In the genomic region with DNA sequence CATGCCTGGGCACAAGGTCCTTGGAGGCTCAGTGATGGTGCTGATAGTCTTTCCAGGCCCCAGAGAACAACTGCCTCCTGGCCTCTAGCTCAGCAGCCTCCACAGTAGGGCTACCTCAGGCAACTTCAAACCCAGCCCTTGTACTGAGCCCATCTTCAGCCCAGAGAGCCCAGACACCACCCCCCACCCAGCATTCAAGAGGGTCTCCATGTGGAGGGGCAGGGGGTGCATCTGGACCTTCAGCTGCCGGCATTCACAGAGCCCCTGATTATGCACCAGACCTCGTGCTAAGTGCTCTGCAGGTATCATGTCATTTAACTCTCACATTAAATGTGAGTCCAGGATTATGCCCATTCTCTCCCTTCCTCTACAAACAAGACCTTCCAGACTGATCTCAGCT, we compare ENCODE assay signal across 28 cellular contexts.
DNase-seq lines count a peak whose midpoint lies in the region; ATAC-seq, FAIRE-seq and TF ChIP-seq lines count a peak whose summit lies in the region.
"Had no signal": no experiment of that assay in that cellular context is flagged by ENCODE, and none has a peak within 500 bp of the region (broad histone marks: within the 10 kb centered on the region; RNA-seq: fewer than 3 reads in every experiment).

No MANE protein-coding gene starts in this region.

- H3K27ac ChIP-seq in H1 (ENCODE audit: low read depth, low read length): no peak overlapping the region
- H3K27ac ChIP-seq in neuronal stem cell (replicated peaks; ENCODE audit: low read length): no peak overlapping the region
- no peak overlapping the region for H3K27ac ChIP-seq in upper lobe of right lung
- H3K27ac ChIP-seq: BLaER1 had no signal

- FAIRE-seq in H1 (lab: Jason Lieb, UNC): no peak
- FAIRE-seq: A204.1, GM12878, GM12892, GM18507 had no signal

- peak overlapping the region; percentile 52 for H3K27ac Mint-ChIP-seq in activated naive CD4-positive, alpha-beta T cell treated with anti-CD3 and anti-CD28 coated beads, Interleukin-2, amount 50 U/mL, for 24 hours
- H3K27ac Mint-ChIP-seq in activated naive CD4-positive, alpha-beta T cell treated with anti-CD3 and anti-CD28 coated beads, Interleukin-2, amount 10 ng/mL, durations not matched to agents 7 days and 5 days: no peak overlapping the region
- H3K27ac Mint-ChIP-seq: CD14-positive monocyte; CD8-positive, alpha-beta memory T cell had no signal

- no peaks in the 10 kb centered on the region for H4K20me1 ChIP-seq in H1 (replicated peaks in 1 of 2; ENCODE audit: control insufficient read depth in 1 of 2, insufficient read depth in 2 of 2, low read length in 2 of 2)
- H4K20me1 ChIP-seq: BLaER1 had no signal

- no peak overlapping the region for H4K5ac ChIP-seq in H1 (ENCODE audit: insufficient read length, low read depth, low read length)

- H4K91ac ChIP-seq in H1 (replicated peaks; ENCODE audit: insufficient read length, low read length) (no peak overlapping the region), neuronal stem cell (ENCODE audit: low read depth, low read length, poor library complexity) (no peak overlapping the region)

- H3K27me3 ChIP-seq in H1 (replicated peaks in 1 of 4; ENCODE audit: control insufficient read depth in 3 of 4, extremely low read depth in 1 of 4, insufficient read depth in 3 of 4, low read length in 3 of 4): no peaks in the 10 kb centered on the region
- H3K27me3 ChIP-seq in neuronal stem cell (ENCODE audit: control insufficient read depth in 3 of 3, insufficient read depth in 3 of 3, low read depth in 1 of 3, low read length in 3 of 3): no peaks in the 10 kb centered on the region
- peaks cover 6% of the 10 kb centered on the region for H3K27me3 ChIP-seq in upper lobe of right lung
- H3K27me3 ChIP-seq: BE2C, BLaER1 had no signal

- H3K4me3 Mint-ChIP-seq in activated naive CD4-positive, alpha-beta T cell treated with anti-CD3 and anti-CD28 coated beads, Interleukin-2, amount 50 U/mL, for 24 hours: no peak overlapping the region
- no peak overlapping the region for H3K4me3 Mint-ChIP-seq in activated naive CD4-positive, alpha-beta T cell treated with anti-CD3 and anti-CD28 coated beads, Interleukin-2, amount 10 ng/mL, durations not matched to agents 7 days and 5 days
- H3K4me3 Mint-ChIP-seq: CD14-positive monocyte; CD4-positive, alpha-beta memory T cell; CD4-positive, CD25-positive, alpha-beta regulatory T cell; CD8-positive, alpha-beta memory T cell had no signal

- H3K79me1 ChIP-seq in H1 (ENCODE audit: low read depth, low read length) (no peaks in the 10 kb centered on the region), neuronal stem cell (ENCODE audit: low read depth, low read length) (no peaks in the 10 kb centered on the region)

- H3K4me2 ChIP-seq in H1 (ENCODE audit: insufficient read depth in 1 of 2, low read depth in 2 of 2, low read length in 2 of 2) (no peak overlapping the region), neuronal stem cell (ENCODE audit: insufficient read depth, low read length, poor library complexity, severe bottlenecking) (no peak overlapping the region)
- H3K4me2 ChIP-seq: BLaER1 had no signal

- H2BK12ac ChIP-seq in H1 (ENCODE audit: low read depth, low read length) (no peak overlapping the region), neuronal stem cell (ENCODE audit: low read length) (no peak overlapping the region)

- TF ChIP-seq EP300 in H1 (IDR thresholded peaks at IDR 0.05; ENCODE audit: borderline replicate concordance in 1 of 2, low read depth in 2 of 2, low read length in 2 of 2): no peak

- H2BK15ac ChIP-seq in H1 (ENCODE audit: low read length): 0 out of 2 replicates have a peak overlapping the region, but pooled peaks have one; percentile 77
- H2BK15ac ChIP-seq in neuronal stem cell (ENCODE audit: low read length): no peak overlapping the region

- H3K9me3 Mint-ChIP-seq in activated naive CD4-positive, alpha-beta T cell treated with anti-CD3 and anti-CD28 coated beads, Interleukin-2, amount 50 U/mL, for 24 hours: peaks cover 11% of the 10 kb centered on the region
- no peaks in the 10 kb centered on the region for H3K9me3 Mint-ChIP-seq in activated naive CD4-positive, alpha-beta T cell treated with anti-CD3 and anti-CD28 coated beads, Interleukin-2, amount 10 ng/mL, durations not matched to agents 7 days and 5 days

- H2BK120ac ChIP-seq in H1 (replicated peaks; ENCODE audit: low read depth, low read length): no peak overlapping the region
- H2BK120ac ChIP-seq in neuronal stem cell (ENCODE audit: low read depth, low read length): no peak overlapping the region

- TF ChIP-seq POLR2A in H1 (IDR thresholded peaks at IDR 0.05; ENCODE audit: control extremely low read depth in 1 of 2, low read depth in 2 of 2, low read length in 2 of 2): no peak

- H3K18ac ChIP-seq in H1 (ENCODE audit: extremely low read depth, low read length) (no peak overlapping the region), neuronal stem cell (ENCODE audit: low read length) (peak overlapping the region; percentile 46)

- peaks cover 7 to 8% of the 10 kb centered on the region in 2 experiments; a peak in 2 of 4 replicates for H3K9me3 ChIP-seq in H1 (ENCODE audit: insufficient read depth in 2 of 2, low read depth in 1 of 2, low read length in 1 of 2)
- H3K9me3 ChIP-seq in neuronal stem cell (replicated peaks in 1 of 2; ENCODE audit: control insufficient read depth in 2 of 2, insufficient read depth in 1 of 2, low read depth in 1 of 2, low read length in 2 of 2): peaks cover 0 to 4% of the 10 kb centered on the region in 2 donors
- no peaks in the 10 kb centered on the region for H3K9me3 ChIP-seq in upper lobe of right lung
- H3K9me3 ChIP-seq: BE2C had no signal

- H3K4ac ChIP-seq in H1 (replicated peaks; ENCODE audit: insufficient read length, low read depth, low read length) (no peak overlapping the region), neuronal stem cell (ENCODE audit: low read length) (no peak overlapping the region)

- H3K9ac ChIP-seq in H1 (replicated peaks in 1 of 4; ENCODE audit: extremely low read depth in 1 of 4, low read depth in 3 of 4, low read length in 3 of 4) (no peak overlapping the region), neuronal stem cell (ENCODE audit: low read depth, low read length, poor library complexity) (no peak overlapping the region)
- H3K9ac ChIP-seq: BLaER1 had no signal

- H3K4me3 ChIP-seq in H1 (ENCODE audit: extremely low read depth in 1 of 4, insufficient read depth in 2 of 4, low read depth in 3 of 4, low read length in 4 of 4): no peak overlapping the region
- no peak overlapping the region for H3K4me3 ChIP-seq in neuronal stem cell (ENCODE audit: low read length in 2 of 2)
- no peak overlapping the region for H3K4me3 ChIP-seq in upper lobe of right lung
- H3K4me3 ChIP-seq: BLaER1, GM12878 had no signal

- CTCF ChIA-PET in activated naive CD4-positive, alpha-beta T cell treated with anti-CD3 and anti-CD28 coated beads, Interleukin-2, amount 10 ng/mL, durations not matched to agents 7 days and 5 days (lab: Charles Lee): no interaction called here
- CTCF ChIA-PET in H1 (lab: Charles Lee; ENCODE audit: partially characterized antibody): interaction anchor here (0.6 to 1.8 kb wide), 3 partner anchors 11 to 39 kb away, joined by 3 to 5 read pairs (median 3); no protein-coding TSS in a partner anchor

- no peaks in the 10 kb centered on the region for H3K4me1 Mint-ChIP-seq in activated naive CD4-positive, alpha-beta T cell treated with anti-CD3 and anti-CD28 coated beads, Interleukin-2, amount 50 U/mL, for 24 hours
- no peaks in the 10 kb centered on the region for H3K4me1 Mint-ChIP-seq in activated naive CD4-positive, alpha-beta T cell treated with anti-CD3 and anti-CD28 coated beads, Interleukin-2, amount 10 ng/mL, durations not matched to agents 7 days and 5 days
- H3K4me1 Mint-ChIP-seq: CD14-positive monocyte; CD4-positive, alpha-beta memory T cell; CD4-positive, CD25-positive, alpha-beta regulatory T cell; CD8-positive, alpha-beta memory T cell had no signal

- H2BK5ac ChIP-seq in H1 (ENCODE audit: low read depth, low read length) (no peak overlapping the region), neuronal stem cell (ENCODE audit: low read length) (no peak overlapping the region)

- TF ChIP-seq CTCF in H1 (IDR thresholded peaks at IDR 0.05; ENCODE audit: control extremely low read depth in 1 of 3, insufficient read depth in 1 of 3, low read depth in 1 of 3, low read length in 3 of 3) (no peak), upper lobe of right lung (IDR thresholded peaks at IDR 0.05) (no peak)

- no peak overlapping the region for H3K56ac ChIP-seq in H1 (replicated peaks; ENCODE audit: insufficient read length, low read depth, low read length)

- TF ChIP-seq RAD21 in H1 (IDR thresholded peaks at IDR 0.05 in 1 of 2, conservative IDR thresholded peaks at IDR 0.05 in 1 of 2; ENCODE audit: low read depth in 2 of 2, low read length in 2 of 2): no peak

- H3K36me3 Mint-ChIP-seq in activated naive CD4-positive, alpha-beta T cell treated with anti-CD3 and anti-CD28 coated beads, Interleukin-2, amount 50 U/mL, for 24 hours: no peaks in the 10 kb centered on the region
- no peaks in the 10 kb centered on the region for H3K36me3 Mint-ChIP-seq in activated naive CD4-positive, alpha-beta T cell treated with anti-CD3 and anti-CD28 coated beads, Interleukin-2, amount 10 ng/mL, durations not matched to agents 7 days and 5 days
- H3K36me3 Mint-ChIP-seq: CD14-positive monocyte; CD4-positive, CD25-positive, alpha-beta regulatory T cell; CD8-positive, alpha-beta memory T cell had no signal

- POLR2A ChIA-PET in H1 (lab: Charles Lee; ENCODE audit: partially characterized antibody): interaction anchor here (1.2 kb wide), 1 partner anchor 42 kb away, joined by 3 read pairs; no protein-coding TSS in a partner anchor

- 85% methylated on average over 2 of the region's 2 CpGs; no CpG with 5 or more reads in 1 of the 2 experiments for WGBS in H1 (ENCODE audit: extremely low coverage in 1 of 2, insufficient coverage in 1 of 2, insufficient read length in 1 of 2, insufficient replicate concordance in 2 of 2, low coverage in 1 of 2, low lambda C conversion rate in 2 of 2, missing lambda C conversion rate in 1 of 2), 2 experiments
- WGBS in neuronal stem cell (ENCODE audit: extremely low coverage in 2 of 2, insufficient read length in 2 of 2, insufficient replicate concordance in 1 of 2), 2 donors: no CpG with 5 or more reads among the region's 2 CpGs

- no peak overlapping the region for H2AFZ ChIP-seq in H1 (ENCODE audit: low read length)
- no peak overlapping the region for H2AFZ ChIP-seq in neuronal stem cell (ENCODE audit: low read length)

- intact Hi-C loops in upper lobe of right lung (cut with DNase I): no loop called here

- peaks cover 18% of the 10 kb centered on the region for H3K27me3 Mint-ChIP-seq in activated naive CD4-positive, alpha-beta T cell treated with anti-CD3 and anti-CD28 coated beads, Interleukin-2, amount 50 U/mL, for 24 hours
- H3K27me3 Mint-ChIP-seq in activated naive CD4-positive, alpha-beta T cell treated with anti-CD3 and anti-CD28 coated beads, Interleukin-2, amount 10 ng/mL, durations not matched to agents 7 days and 5 days: peaks cover 25% of the 10 kb centered on the region

- H3K4me1 ChIP-seq in H1 (replicated peaks in 1 of 4; ENCODE audit: control insufficient read depth in 3 of 4, insufficient read depth in 4 of 4, low read length in 3 of 4): peaks cover 3 to 22% (median 12%) of the 10 kb centered on the region in 4 experiments
- H3K4me1 ChIP-seq in neuronal stem cell (ENCODE audit: control insufficient read depth in 2 of 2, insufficient read depth in 1 of 2, low read depth in 1 of 2, low read length in 2 of 2): peaks cover 0 to 12% of the 10 kb centered on the region in 2 donors
- H3K4me1 ChIP-seq in upper lobe of right lung: no peaks in the 10 kb centered on the region
- H3K4me1 ChIP-seq: BLaER1 had no signal

- H2AK5ac ChIP-seq in H1 (ENCODE audit: low read depth, low read length): no peak overlapping the region
- peak overlapping the region; percentile 42 for H2AK5ac ChIP-seq in neuronal stem cell (ENCODE audit: low read depth, low read length)

- H3K14ac ChIP-seq in H1 (ENCODE audit: insufficient read length) (no peak overlapping the region), neuronal stem cell (ENCODE audit: low read length) (no peak overlapping the region)

- ATAC-seq in upper lobe of right lung: no peak
- ATAC-seq: GM12878 had no signal

- H3K23ac ChIP-seq in H1 (ENCODE audit: insufficient read length): no peak overlapping the region
- no peak overlapping the region for H3K23ac ChIP-seq in neuronal stem cell (ENCODE audit: low read depth, low read length, poor library complexity)

- no peaks in the 10 kb centered on the region for H3K23me2 ChIP-seq in H1 (ENCODE audit: low read depth, low read length)

- DNase-seq in activated naive CD4-positive, alpha-beta T cell treated with anti-CD3 and anti-CD28 coated beads, Interleukin-2, amount 10 ng/mL, durations not matched to agents 7 days and 5 days: no peak
- DNase-seq in H1 (ENCODE audit: low read depth in 1 of 2, low spot score in 2 of 2) (no peak), neuronal stem cell (ENCODE audit: low spot score) (no peak), upper lobe of right lung (peak; percentile 19), HT-29 (ENCODE audit: low spot score) (no peak), NCI-H2196 treated with DMSO at 0.1 percent for 48 hours (lab: John Stamatoyannopoulos, UW; ENCODE audit: unreplicated experiment) (no peak)
- DNase-seq: 8988T; ACHN; BE2C; C1 segment of cervical spinal cord; CD4-positive, alpha-beta memory T cell; CD4-positive, CD25-positive, alpha-beta regulatory T cell; CD8-positive, alpha-beta memory T cell; COR-L47; DMS 273 treated with DMSO at 0.1 percent for 48 hours; DMS153; DMS53; DMS79; DND-41; EL; GDM1 had no signal

- H3K79me2 ChIP-seq in H1 (ENCODE audit: control insufficient read depth in 1 of 2, insufficient read depth in 2 of 2, low read length in 2 of 2): no peaks in the 10 kb centered on the region

- 0 out of 2 replicates have a peak overlapping the region, but pooled peaks have one; percentile 50 for H2BK20ac ChIP-seq in H1 (ENCODE audit: low read length)

- H3K36me3 ChIP-seq in H1 (ENCODE audit: control insufficient read depth in 2 of 4, insufficient read depth in 4 of 4, low read length in 3 of 4) (no peaks in the 10 kb centered on the region; a peak in 1 of 8 replicates), neuronal stem cell (replicated peaks in 1 of 2; ENCODE audit: control insufficient read depth in 2 of 2, insufficient read depth in 2 of 2, low read length in 2 of 2) (no peaks in the 10 kb centered on the region), upper lobe of right lung (no peaks in the 10 kb centered on the region)
- H3K36me3 ChIP-seq: BE2C, BLaER1 had no signal

- H4K8ac ChIP-seq in H1 (ENCODE audit: extremely low read depth, insufficient read depth, low read length) (no peak overlapping the region), neuronal stem cell (ENCODE audit: low read depth, low read length) (no peak overlapping the region)
